In genomic region chr16:83713597-83713996, GRCh38 we compare ENCODE assay signal across 14 cellular contexts.
DNase-seq lines count a peak whose midpoint lies in the region; ATAC-seq and TF ChIP-seq lines count a peak whose summit lies in the region.
"Had no signal": no experiment of that assay in that cellular context is flagged by ENCODE, and none has a peak within 500 bp of the region (broad histone marks: within the 10 kb centered on the region; RNA-seq: fewer than 3 reads in every experiment).

No MANE protein-coding gene starts in this region.

- no peak overlapping the region for H3K4me3 ChIP-seq in BE2C (ENCODE audit: low read depth, low read length)

- H3K27me3 ChIP-seq in BE2C: no peaks in the 10 kb centered on the region

- ATAC-seq in HG03565 (IDR thresholded peaks at IDR 0.05; ENCODE audit: unreplicated experiment) (no peak), GM21447 (IDR thresholded peaks at IDR 0.05; ENCODE audit: unreplicated experiment) (no peak)

- H3K4me1 ChIP-seq in BE2C: no peaks in the 10 kb centered on the region

- in situ Hi-C loops in G401 (cut with HindIII; ENCODE audit: low sequenced_read_pairs): no loop called here

- DNase-seq in BE2C: peak; percentile 45
- DNase-seq in G401 (ENCODE audit: low spot score): peak; percentile 38
- DNase-seq in OCI-M1 (lab: John Stamatoyannopoulos, UW): peak; percentile 78
- peak; percentile 26 for DNase-seq in hepatic stellate cell (ENCODE audit: low spot score)
- no peak for DNase-seq in activated naive CD4-positive, alpha-beta T cell (lab: John Stamatoyannopoulos, UW)
- no peak for DNase-seq in GM10266 (ENCODE audit: extremely low spot score)
- DNase-seq: activated naive CD4-positive, alpha-beta T cell treated with anti-CD3 and anti-CD28 coated beads, Interleukin-2, amount 10 ng/mL, durations not matched to agents 7 days and 5 days; C1 segment of cervical spinal cord; NCI-H1105 treated with DMSO at 0.1 percent for 48 hours; NCI-H69; SIG-M5; stimulated activated naive CD4-positive, alpha-beta T cell had no signal

- no peaks in the 10 kb centered on the region for H3K9me3 ChIP-seq in BE2C

- no peaks in the 10 kb centered on the region for H3K36me3 ChIP-seq in BE2C

- TF ChIP-seq CTCF in BE2C (IDR thresholded peaks at IDR 0.05; ENCODE audit: low read depth, low read length): no peak
- no peak for TF ChIP-seq CTCF in GM10266 (IDR thresholded peaks at IDR 0.05; ENCODE audit: control insufficient read depth, insufficient read depth, low read depth, missing control alignments)

Comparison
In these comparisons a context has a peak if more than half of its experiments do, and no peak if none do; other contexts are left out.
1. DNase-seq: peak in BE2C (single experiment), G401 (single experiment), OCI-M1 (single experiment) and hepatic stellate cell (single experiment); none in activated naive CD4-positive, alpha-beta T cell (0 of 4) and GM10266 (single experiment).